ENCODE assay signal across 20 cellular contexts in genomic region chr20:47099749-47100515, GRCh38.
DNase-seq lines count a peak whose midpoint lies in the region; ATAC-seq and TF ChIP-seq lines count a peak whose summit lies in the region.
"Had no signal": no experiment of that assay in that cellular context is flagged by ENCODE, and none has a peak within 500 bp of the region (broad histone marks: within the 10 kb centered on the region; RNA-seq: fewer than 3 reads in every experiment).

No MANE protein-coding gene starts in this region.

- ATAC-seq in left cardiac atrium (peak; percentile 33 to 66), gastrocnemius medialis (peak; percentile 54 to 57), HG03469 (IDR thresholded peaks at IDR 0.05; ENCODE audit: unreplicated experiment) (no peak)
- ATAC-seq: activated CD8-positive, alpha-beta memory T cell treated with anti-CD3 and anti-CD28 coated beads, Interleukin-2, amount 10 ng/mL, durations not matched to agents 7 days and 5 days had no signal

- no peaks in the 10 kb centered on the region for H3K9me3 Mint-ChIP-seq in endothelial cell (ENCODE audit: unreplicated experiment)

- H3K4me3 ChIP-seq in cardiac fibroblast (replicated peaks in 1 of 2; ENCODE audit: low read depth in 2 of 2, low read length in 2 of 2) (no peak overlapping the region), gastrocnemius medialis (no peak overlapping the region)
- H3K4me3 ChIP-seq: lower lobe of right lung had no signal

- DNase-seq in AG09319 (ENCODE audit: extremely low read depth, low read depth), result peak; percentile 11
- DNase-seq in cardiac fibroblast (ENCODE audit: low read depth in 2 of 2), result peak; percentile 77 to 82
- peak; percentile 35 for DNase-seq in left cardiac atrium
- peak; percentile 47 to 49 for DNase-seq in gastrocnemius medialis
- DNase-seq in cortex of kidney (lab: John Stamatoyannopoulos, UW), result no peak
- DNase-seq in endothelial cell (ENCODE audit: low spot score), result no peak
- no peak for DNase-seq in SW480 (ENCODE audit: low spot score)
- DNase-seq: ACHN; activated CD8-positive, alpha-beta memory T cell treated with anti-CD3 and anti-CD28 coated beads, Interleukin-2, amount 10 ng/mL, durations not matched to agents 7 days and 5 days; activated naive CD8-positive, alpha-beta T cell treated with anti-CD3 and anti-CD28 coated beads, Interleukin-2, amount 10 ng/mL, durations not matched to agents 7 days and 5 days; CD4-positive, CD25-positive, alpha-beta regulatory T cell; lower lobe of right lung; NCI-H1417 treated with DMSO at 0.1 percent for 48 hours; NCI-H2107; NCI-H526; SW 1271 had no signal

- H3K27ac Mint-ChIP-seq in endothelial cell (ENCODE audit: unreplicated experiment), result no peak overlapping the region
- H3K27ac Mint-ChIP-seq: activated CD8-positive, alpha-beta memory T cell treated with anti-CD3 and anti-CD28 coated beads, Interleukin-2, amount 10 ng/mL, durations not matched to agents 7 days and 5 days; activated naive CD8-positive, alpha-beta T cell treated with anti-CD3 and anti-CD28 coated beads, Interleukin-2, amount 10 ng/mL, durations not matched to agents 7 days and 5 days; activated T-helper 2 cell treated with anti-CD3 and anti-CD28 coated beads, Interferon-gamma antibody, Interleukin-2, Interleukin-4, amounts not matched to agents 10 μg/mL and 5 μg/mL and 100 μg/mL, durations not matched to agents 14 hours and 24 hours and 36 hours; CD4-positive, CD25-positive, alpha-beta regulatory T cell had no signal

- in situ Hi-C loops in gastrocnemius medialis (cut with MboI; ENCODE audit: low sequenced_read_pairs in 4 of 4), result no loop called here

- peaks cover 0 to 11% of the 10 kb centered on the region in 2 donors for H3K4me1 ChIP-seq in gastrocnemius medialis
- H3K4me1 ChIP-seq: lower lobe of right lung had no signal

- peaks cover 2% of the 10 kb centered on the region for H3K27me3 Mint-ChIP-seq in endothelial cell (ENCODE audit: unreplicated experiment)

- H3K36me3 Mint-ChIP-seq in endothelial cell (ENCODE audit: low read depth, unreplicated experiment), result no peaks in the 10 kb centered on the region
- H3K36me3 Mint-ChIP-seq: activated naive CD8-positive, alpha-beta T cell treated with anti-CD3 and anti-CD28 coated beads, Interleukin-2, amount 10 ng/mL, durations not matched to agents 7 days and 5 days had no signal

- no peak overlapping the region for H3K4me3 Mint-ChIP-seq in endothelial cell (ENCODE audit: unreplicated experiment)
- H3K4me3 Mint-ChIP-seq: activated CD8-positive, alpha-beta memory T cell treated with anti-CD3 and anti-CD28 coated beads, Interleukin-2, amount 10 ng/mL, durations not matched to agents 7 days and 5 days; activated naive CD8-positive, alpha-beta T cell treated with anti-CD3 and anti-CD28 coated beads, Interleukin-2, amount 10 ng/mL, durations not matched to agents 7 days and 5 days; CD4-positive, CD25-positive, alpha-beta regulatory T cell had no signal

- peak overlapping the region; percentile 41 to 68 (median 52) for H3K27ac ChIP-seq in gastrocnemius medialis
- H3K27ac ChIP-seq: epithelial cell of prostate, lower lobe of right lung, RWPE1 had no signal

- H3K36me3 ChIP-seq in gastrocnemius medialis, result no peaks in the 10 kb centered on the region
- H3K36me3 ChIP-seq: lower lobe of right lung had no signal

- TF ChIP-seq POLR2A in gastrocnemius medialis (IDR thresholded peaks at IDR 0.05), result no peak

- no peaks in the 10 kb centered on the region for H3K9me3 ChIP-seq in gastrocnemius medialis

- H3K4me1 Mint-ChIP-seq in endothelial cell (ENCODE audit: unreplicated experiment), result no peaks in the 10 kb centered on the region
- H3K4me1 Mint-ChIP-seq: activated CD8-positive, alpha-beta memory T cell treated with anti-CD3 and anti-CD28 coated beads, Interleukin-2, amount 10 ng/mL, durations not matched to agents 7 days and 5 days; activated naive CD8-positive, alpha-beta T cell treated with anti-CD3 and anti-CD28 coated beads, Interleukin-2, amount 10 ng/mL, durations not matched to agents 7 days and 5 days; CD4-positive, CD25-positive, alpha-beta regulatory T cell had no signal

- intact Hi-C loops in left cardiac atrium (cut with DNase I), result no loop called here
- intact Hi-C loops in gastrocnemius medialis (cut with DNase I; ENCODE audit: low total_unique reads), result no loop called here

- TF ChIP-seq CTCF in AG09319 (IDR thresholded peaks at IDR 0.05; ENCODE audit: low read depth, low read length) (no peak), cardiac fibroblast (IDR thresholded peaks at IDR 0.05; ENCODE audit: low read depth, low read length) (no peak), gastrocnemius medialis (IDR thresholded peaks at IDR 0.05 in 4 of 5, conservative IDR thresholded peaks at IDR 0.05 in 1 of 5) (no peak), endothelial cell (IDR thresholded peaks at IDR 0.05; ENCODE audit: unreplicated experiment) (no peak)

- peaks cover 0 to 3% (median 0%) of the 10 kb centered on the region in 3 donors for H3K27me3 ChIP-seq in gastrocnemius medialis

Comparison
In these comparisons a context has a peak if more than half of its experiments do, and no peak if none do; other contexts are left out.
1. DNase-seq: peak in AG09319 (single experiment), cardiac fibroblast (2 of 2), left cardiac atrium (single experiment) and gastrocnemius medialis (2 of 2); none in cortex of kidney (single experiment), endothelial cell (single experiment) and SW480 (single experiment).